8 cellular contexts compared by ENCODE assay signal in the genomic region with DNA sequence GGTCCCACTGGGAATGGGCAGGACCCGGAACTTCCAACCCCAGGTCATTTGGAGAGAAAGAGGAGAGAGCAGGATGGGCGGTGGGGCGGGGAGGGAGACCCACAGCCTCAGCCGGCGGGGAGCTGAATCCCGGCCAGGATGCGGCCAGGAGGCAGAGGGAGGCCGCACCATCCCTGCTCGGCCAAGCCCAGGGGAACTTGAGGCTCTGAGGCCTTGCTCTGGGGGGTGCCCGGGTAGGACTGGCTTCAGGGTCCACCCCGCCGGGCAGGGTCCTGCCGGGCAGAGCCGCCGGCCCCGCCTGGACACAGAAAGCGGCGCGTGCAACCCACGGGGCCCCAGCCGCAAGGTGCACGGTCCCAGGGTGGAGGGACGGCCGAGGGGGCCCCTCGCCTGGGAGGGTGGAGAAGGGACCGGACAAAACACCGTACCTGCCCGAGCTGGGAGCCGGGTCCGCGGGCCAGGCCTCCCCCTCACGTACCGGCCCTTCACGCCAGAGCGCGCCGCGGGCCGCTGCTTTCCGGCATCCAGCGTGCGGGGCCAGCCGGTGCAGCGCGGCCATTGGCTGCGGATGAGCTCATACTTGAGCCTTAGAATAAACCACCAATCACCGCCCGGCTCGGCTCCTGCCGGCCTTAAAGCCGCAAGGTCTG. TPM values are rescaled to one million over a fixed set of nuclear protein-coding genes. Genes with fewer than 3 reads are reported as not detected.
DNase-seq lines count a peak whose midpoint lies in the region; ATAC-seq and TF ChIP-seq lines count a peak whose summit lies in the region.

Gene RPS6KL1 (minus strand): TSS at position 509 of the 650 bp plus-strand sequence. CDS start 1,719 bp downstream, outside the sequence.

- no peak within 1 kb of the TSS for H2BK120ac ChIP-seq in mesenchymal stem cell (ENCODE audit: low read depth, low read length)

- no peak within 1 kb of the TSS for H2BK15ac ChIP-seq in mesenchymal stem cell (ENCODE audit: low read depth, poor library complexity, severe bottlenecking)

- H3K79me1 ChIP-seq in mesenchymal stem cell (replicated peaks; ENCODE audit: low read length, poor library complexity, severe bottlenecking): no peaks in the 10 kb centered on the region

- H3K4ac ChIP-seq in mesenchymal stem cell (ENCODE audit: low read depth in 1 of 2, low read length in 2 of 2): no peak within 1 kb of the TSS

- H3K9ac ChIP-seq in endodermal cell (ENCODE audit: extremely low read depth, low read length, poor library complexity, severe bottlenecking): peak within 1 kb of the TSS; percentile 55
- peak within 1 kb of the TSS; percentile 61 for H3K9ac ChIP-seq in mesenchymal stem cell (ENCODE audit: low read length)

- H3K23ac ChIP-seq in mesenchymal stem cell (ENCODE audit: low read length in 2 of 2): peak within 1 kb of the TSS in 1 of 2 experiments; percentile 90

- H3K36me3 Mint-ChIP-seq in endodermal cell (ENCODE audit: low read depth): no peaks in the 10 kb centered on the region

- peak within 1 kb of the TSS; percentile 84 for H3K4me2 ChIP-seq in mesenchymal stem cell (ENCODE audit: low read length, poor library complexity, severe bottlenecking)

- H3K36me3 ChIP-seq in endodermal cell (ENCODE audit: control insufficient read depth, insufficient read depth, low read length) (no peaks in the 10 kb centered on the region), mesenchymal stem cell (ENCODE audit: control insufficient read depth in 1 of 2, insufficient read depth in 2 of 2, low read depth in 1 of 2, low read length in 2 of 2) (peaks cover 0 to 2% of the 10 kb centered on the region in 2 experiments)

- H3K4me1 ChIP-seq in endodermal cell (ENCODE audit: control insufficient read depth, insufficient read depth, low read length): no peaks in the 10 kb centered on the region
- peaks cover 25% of the 10 kb centered on the region for H3K4me1 ChIP-seq in mesenchymal stem cell (ENCODE audit: control insufficient read depth, insufficient read depth, low read depth, low read length)

- peak within 1 kb of the TSS; percentile 70 for H3K4me3 Mint-ChIP-seq in endodermal cell

- ATAC-seq in GM19328 (IDR thresholded peaks at IDR 0.05; ENCODE audit: unreplicated experiment) (peak; percentile 83), HG03558 (IDR thresholded peaks at IDR 0.05; ENCODE audit: extremely low read depth, unreplicated experiment) (peak; percentile 85)

- no peak within 1 kb of the TSS for H2BK5ac ChIP-seq in mesenchymal stem cell (ENCODE audit: low read depth, low read length, poor library complexity, severe bottlenecking)

- H3K4me3 ChIP-seq in endodermal cell (ENCODE audit: low read length) (peak within 1 kb of the TSS; percentile 80), mesenchymal stem cell (ENCODE audit: insufficient read depth in 1 of 2, low read depth in 1 of 2, low read length in 2 of 2) (peak within 1 kb of the TSS; percentile 59 to 78)

- H4K91ac ChIP-seq in mesenchymal stem cell (ENCODE audit: low read length): no peak within 1 kb of the TSS

- H3K27ac Mint-ChIP-seq in endodermal cell: no peak within 1 kb of the TSS

- H3K9me3 ChIP-seq in endodermal cell (ENCODE audit: control insufficient read depth, low read length): no peaks in the 10 kb centered on the region
- no peaks in the 10 kb centered on the region for H3K9me3 ChIP-seq in mesenchymal stem cell (ENCODE audit: control insufficient read depth, low read length)

- no peak within 1 kb of the TSS for H2AK5ac ChIP-seq in mesenchymal stem cell (ENCODE audit: low read length, severe bottlenecking)

- peaks cover 20% of the 10 kb centered on the region for H3K27me3 Mint-ChIP-seq in endodermal cell (ENCODE audit: insufficient read depth)

- H3K4me1 Mint-ChIP-seq in endodermal cell: no peaks in the 10 kb centered on the region

- H3K9me3 Mint-ChIP-seq in endodermal cell: no peaks in the 10 kb centered on the region

- H3K18ac ChIP-seq in mesenchymal stem cell (ENCODE audit: low read depth in 1 of 2, low read length in 2 of 2): peak within 1 kb of the TSS in 1 of 2 experiments; percentile 5

- H2BK12ac ChIP-seq in mesenchymal stem cell (ENCODE audit: low read length in 2 of 2): no peak within 1 kb of the TSS

- H3K14ac ChIP-seq in mesenchymal stem cell (ENCODE audit: low read length in 2 of 2): peak within 1 kb of the TSS in 1 of 2 experiments; percentile 72

- H2AFZ ChIP-seq in mesenchymal stem cell (ENCODE audit: low read depth, low read length): peak within 1 kb of the TSS; percentile 54

- WGBS in endodermal cell (ENCODE audit: insufficient coverage in 1 of 2, insufficient read length in 1 of 2), 2 experiments: 2 to 13% methylated on average over 1 to 46 of the region's 51 CpGs
- WGBS in mesenchymal stem cell: 2% methylated on average over 51 of the region's 51 CpGs

- peak; percentile 95 for DNase-seq in Ammon's horn (ENCODE audit: low spot score)
- peak; percentile 66 for DNase-seq in NCI-H82 treated with DMSO at 0.1 percent for 48 hours (lab: John Stamatoyannopoulos, UW; ENCODE audit: unreplicated experiment)
- DNase-seq in activated CD8-positive, alpha-beta memory T cell treated with anti-CD3 and anti-CD28 coated beads, Interleukin-2, amount 50 U/mL, for 24 hours (ENCODE audit: extremely low read depth): peak; percentile 20
- DNase-seq in endodermal cell: peak; percentile 95
- DNase-seq in mesenchymal stem cell: peak; percentile 84
- DNase-seq in stimulated activated CD8-positive, alpha-beta memory T cell treated with anti-CD3 and anti-CD28 coated beads, Interleukin-12 subunit alpha, Interleukin-12 subunit beta, amount 100 ng/mL, for 24 hours (ENCODE audit: extremely low read depth): peak; percentile 52

- H3K27ac ChIP-seq in endodermal cell (ENCODE audit: low read depth, low read length): no peak within 1 kb of the TSS
- H3K27ac ChIP-seq in mesenchymal stem cell (ENCODE audit: low read length, poor library complexity, severe bottlenecking): no peak within 1 kb of the TSS

- H3K27me3 ChIP-seq in endodermal cell (ENCODE audit: control insufficient read depth, insufficient read depth, low read length, poor library complexity, severe bottlenecking): peaks cover 21% of the 10 kb centered on the region
- H3K27me3 ChIP-seq in mesenchymal stem cell (ENCODE audit: control insufficient read depth in 1 of 2, insufficient read depth in 1 of 2, low read length in 2 of 2): peaks cover 0 to 7% of the 10 kb centered on the region in 2 experiments

- no peak within 1 kb of the TSS for H4K8ac ChIP-seq in mesenchymal stem cell (ENCODE audit: low read length)

- no peak for TF ChIP-seq CTCF in endodermal cell (conservative IDR thresholded peaks at IDR 0.05)

RNA-seq across cellular contexts. Expression of gene RPS6KL1, which starts in this region (rescaled TPM):
- 10 to 100 TPM in 1 of 2 donors, 1 to 10 TPM in 1; 4.4 to 10.4 TPM for total RNA-seq in endodermal cell
- polyA plus RNA-seq in endodermal cell (2013, experiment 1 of 2): 9.9 TPM
- 8.9 TPM for polyA plus RNA-seq in endodermal cell (2013, experiment 2 of 2)
- 0.41 TPM for polyA plus RNA-seq in mesenchymal stem cell (2013, experiment 1 of 2)
- 0.52 TPM for polyA plus RNA-seq in mesenchymal stem cell (2013, experiment 2 of 2)

Comparison
In these comparisons a context has a peak if more than half of its experiments do, and no peak if none do; other contexts are left out.
1. DNase-seq: peak in every context shown above with its lines; median percentile 95 in Ammon's horn; 95 in endodermal cell; 84 in mesenchymal stem cell; 66 in NCI-H82 treated with DMSO at 0.1 percent for 48 hours; 52 in stimulated activated CD8-positive, alpha-beta memory T cell treated with anti-CD3 and anti-CD28 coated beads, Interleukin-12 subunit alpha, Interleukin-12 subunit beta, amount 100 ng/mL, for 24 hours; 20 in activated CD8-positive, alpha-beta memory T cell treated with anti-CD3 and anti-CD28 coated beads, Interleukin-2, amount 50 U/mL, for 24 hours.